Comparison of ENCODE assay signal across 24 cellular contexts in genomic region chr12:28059678-28060077, GRCh38.
"Had no signal": no experiment of that assay in that cellular context is flagged by ENCODE, and none has a peak within 500 bp of the region (broad histone marks: within the 10 kb centered on the region; RNA-seq: fewer than 3 reads in every experiment).

No MANE protein-coding gene starts in this region.

- H3K27ac ChIP-seq: SJCRH30 had no signal

- DNase-seq: activated CD4-positive, alpha-beta T cell treated with anti-CD3 and anti-CD28 coated beads for 48 hours; activated CD4-positive, alpha-beta T cell treated with anti-CD3 and anti-CD28 coated beads, Interleukin-2, amount 50 U/mL, for 4 hours; activated CD4-positive, CD25-positive, alpha-beta regulatory T cell treated with anti-CD3 and anti-CD28 coated beads, Interleukin-2, amount 50 U/mL, for 72 hours; activated CD8-positive, alpha-beta memory T cell treated with anti-CD3 and anti-CD28 coated beads, Interleukin-2, amount 10 ng/mL, durations not matched to agents 7 days and 5 days; activated effector memory CD4-positive, alpha-beta T cell treated with anti-CD3 and anti-CD28 coated beads, Interleukin-2, amount 50 U/mL, for 16 hours; activated naive CD4-positive, alpha-beta T cell treated with Interleukin-2 at 50 U/mL for 16 hours; activated naive CD8-positive, alpha-beta T cell treated with anti-CD3 and anti-CD28 coated beads, Interleukin-2, amount 50 U/mL, for 24 hours; activated T-cell treated with anti-CD3 and anti-CD28 coated beads, Interleukin-2, amount 50 U/mL, for 24 hours; amygdala; IMR-90; KG1; NCI-H1092; NCI-H1417; NCI-H1930; NCI-H2171; NCI-H226; NCI-H526; NCI-H82; Right ventricle myocardium superior; RPMI8226; SJCRH30 had no signal

- H3K36me3 ChIP-seq: SJCRH30 had no signal

- H3K27me3 ChIP-seq: SJCRH30 had no signal

- H3K4me1 ChIP-seq: SJCRH30 had no signal

- ATAC-seq: activated CD8-positive, alpha-beta memory T cell treated with anti-CD3 and anti-CD28 coated beads, Interleukin-2, amount 10 ng/mL, durations not matched to agents 7 days and 5 days; activated naive CD4-positive, alpha-beta T cell treated with anti-CD3 and anti-CD28 coated beads, Interleukin-2, amount 50 U/mL, for 72 hours; activated naive CD8-positive, alpha-beta T cell treated with anti-CD3 and anti-CD28 coated beads, Interleukin-2, amount 50 U/mL, for 24 hours; Panc1; WTC11 had no signal

- H3K4me3 ChIP-seq: SJCRH30 had no signal

- H3K9me3 ChIP-seq: SJCRH30 had no signal
